2 cellular contexts compared by ENCODE assay signal in genomic region chr17:21320430-21320829, GRCh38. TPM values are rescaled to one million over a fixed set of nuclear protein-coding genes. Genes with fewer than 3 reads are reported as not detected.
"Had no signal": no experiment of that assay in that cellular context is flagged by ENCODE, and none has a peak within 500 bp of the region (broad histone marks: within the 10 kb centered on the region; RNA-seq: fewer than 3 reads in every experiment).

No MANE protein-coding gene starts in this region.

RNA-seq across cellular contexts. Expression of gene KCNJ12, which starts 55.7 kb away (rescaled TPM):
- total RNA-seq: lung microvascular endothelial cell had no signal
- polyA plus RNA-seq: naive thymus-derived CD4-positive, alpha-beta T cell had no signal
